ENCODE assay signal across 8 cellular contexts in the genomic region with DNA sequence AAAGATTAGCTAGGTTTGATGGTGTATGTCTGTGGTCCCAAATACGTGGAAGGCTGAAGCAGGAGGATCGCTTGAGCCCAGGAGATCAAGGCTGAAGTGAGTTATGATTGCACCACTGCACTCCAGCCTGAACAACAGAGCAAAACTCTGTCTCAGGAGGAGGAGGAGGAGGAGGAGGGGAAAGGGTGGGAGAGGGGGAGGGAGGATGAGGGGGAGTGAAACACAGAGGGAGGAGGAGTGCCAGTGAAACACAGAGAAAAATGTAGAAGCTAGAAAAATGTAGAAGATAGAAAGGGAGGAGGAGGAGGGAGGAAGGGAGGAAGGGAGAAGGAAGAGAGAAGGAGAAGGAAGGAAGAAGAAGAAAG.
"Had no signal": no experiment of that assay in that cellular context is flagged by ENCODE, and none has a peak within 500 bp of the region (broad histone marks: within the 10 kb centered on the region; RNA-seq: fewer than 3 reads in every experiment).

No MANE protein-coding gene starts in this region.

- H3K9me3 Mint-ChIP-seq: GM23338, H9, HFFc6, IgD-negative memory B cell had no signal

- DNase-seq: H9, HCEC 1CT, HFFc6, KBM-7 had no signal

- H3K4me3 ChIP-seq: GM23338 had no signal

- H3K27ac Mint-ChIP-seq: GM23338, H9, HFFc6, IgD-negative memory B cell had no signal

- H3K36me3 Mint-ChIP-seq: IgD-negative memory B cell had no signal

- H3K4me3 Mint-ChIP-seq: GM23338, H9, HFFc6, IgD-negative memory B cell had no signal

- H3K27ac ChIP-seq: HL-60, KMS-11 had no signal
